In the genomic region with DNA sequence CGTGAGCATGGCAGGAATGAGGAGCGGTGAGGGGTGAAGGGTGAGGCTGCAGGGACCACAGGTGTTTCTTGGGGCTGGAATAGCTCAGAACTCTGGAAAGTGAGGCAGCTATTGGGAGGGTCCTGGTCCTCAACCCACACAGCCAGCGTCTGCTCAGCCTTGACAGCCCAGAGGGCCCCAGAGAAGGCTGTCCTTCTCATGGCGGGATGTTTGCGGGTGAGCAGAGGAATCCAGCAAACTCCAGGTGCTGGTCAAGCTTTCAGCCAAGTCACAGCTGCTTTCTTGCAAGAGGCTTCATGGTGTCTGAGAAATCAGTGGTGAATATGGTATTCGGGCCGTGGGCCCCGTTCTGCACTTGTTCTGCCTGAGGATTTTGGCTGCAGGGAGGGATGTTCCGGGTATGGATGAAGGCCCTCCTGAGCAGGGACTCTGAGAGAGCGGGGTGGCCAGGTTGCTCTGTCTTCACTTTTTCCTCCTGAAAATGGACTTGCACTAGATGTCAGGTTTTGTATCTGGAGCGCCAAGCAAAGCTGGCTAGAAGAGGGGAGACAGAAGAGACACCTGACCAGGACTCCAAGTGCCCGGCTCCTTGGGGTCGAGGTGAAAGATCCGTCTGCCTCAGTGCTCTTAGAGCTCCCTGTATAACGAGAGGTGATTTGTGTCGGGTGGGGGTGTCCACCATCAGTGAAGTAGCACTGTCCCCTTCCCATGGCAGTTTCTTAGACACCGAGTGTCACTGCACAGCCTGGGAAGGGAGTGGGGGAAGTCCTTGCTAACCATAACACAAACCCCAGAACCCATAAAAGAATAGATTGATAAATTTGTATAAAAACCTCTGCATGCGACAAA, we compare ENCODE assay signal across 20 cellular contexts.
"Had no signal": no experiment of that assay in that cellular context is flagged by ENCODE, and none has a peak within 500 bp of the region (broad histone marks: within the 10 kb centered on the region; RNA-seq: fewer than 3 reads in every experiment).

No MANE protein-coding gene starts in this region.

- H2AFZ ChIP-seq: hepatocyte had no signal

- H3K4me1 Mint-ChIP-seq: activated CD4-positive, alpha-beta T cell treated with anti-CD3 and anti-CD28 coated beads for 36 hours; naive thymus-derived CD8-positive, alpha-beta T cell had no signal

- H3K36me3 ChIP-seq: pancreas, vagina, WERI-Rb-1 had no signal

- H3K4me3 Mint-ChIP-seq: activated CD4-positive, alpha-beta memory T cell treated with anti-CD3 and anti-CD28 coated beads for 36 hours; activated CD4-positive, alpha-beta T cell treated with anti-CD3 and anti-CD28 coated beads for 36 hours; activated CD8-positive, alpha-beta memory T cell treated with anti-CD3 and anti-CD28 coated beads, Interleukin-2, amount 10 ng/mL, durations not matched to agents 7 days and 5 days; stimulated activated naive CD8-positive, alpha-beta T cell treated with anti-CD3 and anti-CD28 coated beads, Interleukin-15, Interleukin-2, amounts not matched to agents 100 ng/mL and 50 ng/mL, for 24 hours had no signal

- DNase-seq: activated CD4-positive, alpha-beta memory T cell treated with anti-CD3 and anti-CD28 coated beads for 36 hours; activated CD4-positive, alpha-beta T cell treated with anti-CD3 and anti-CD28 coated beads for 36 hours; activated CD8-positive, alpha-beta memory T cell treated with anti-CD3 and anti-CD28 coated beads, Interleukin-2, amount 10 ng/mL, durations not matched to agents 7 days and 5 days; activated naive CD4-positive, alpha-beta T cell treated with anti-CD3 and anti-CD28 coated beads, Interleukin-2, amount 50 U/mL, for 16 hours; activated T-cell treated with anti-CD3 and anti-CD28 coated beads, Interleukin-2, amount 50 U/mL, for 1 hour; aorta; dermis blood vessel endothelial cell; foreskin keratinocyte; left cardiac atrium; mesendoderm; naive thymus-derived CD8-positive, alpha-beta T cell; stimulated activated CD8-positive, alpha-beta memory T cell treated with anti-CD3 and anti-CD28 coated beads, Interleukin-4, amount 100 ng/mL, for 48 hours; T-helper 2 cell; trophoblast cell; WERI-Rb-1 had no signal

- H3K9me3 Mint-ChIP-seq: activated CD4-positive, alpha-beta memory T cell treated with anti-CD3 and anti-CD28 coated beads for 36 hours; naive thymus-derived CD8-positive, alpha-beta T cell; stimulated activated naive CD8-positive, alpha-beta T cell treated with anti-CD3 and anti-CD28 coated beads, Interleukin-15, Interleukin-2, amounts not matched to agents 100 ng/mL and 50 ng/mL, for 24 hours had no signal

- H3K27me3 ChIP-seq: foreskin keratinocyte, hepatocyte, pancreas, vagina had no signal

- H3K27ac ChIP-seq: foreskin keratinocyte, hepatocyte, pancreas, vagina, WERI-Rb-1 had no signal

- H3K4me3 ChIP-seq: hepatocyte, pancreas, vagina had no signal

- H3K27ac Mint-ChIP-seq: activated CD4-positive, alpha-beta memory T cell treated with anti-CD3 and anti-CD28 coated beads for 36 hours; activated CD4-positive, alpha-beta T cell treated with anti-CD3 and anti-CD28 coated beads for 36 hours; activated CD8-positive, alpha-beta memory T cell treated with anti-CD3 and anti-CD28 coated beads, Interleukin-2, amount 10 ng/mL, durations not matched to agents 7 days and 5 days; stimulated activated naive CD8-positive, alpha-beta T cell treated with anti-CD3 and anti-CD28 coated beads, Interleukin-15, Interleukin-2, amounts not matched to agents 100 ng/mL and 50 ng/mL, for 24 hours had no signal

- H3K4me1 ChIP-seq: pancreas, vagina had no signal

- ATAC-seq: activated CD4-positive, alpha-beta T cell treated with anti-CD3 and anti-CD28 coated beads for 36 hours; activated CD8-positive, alpha-beta memory T cell treated with anti-CD3 and anti-CD28 coated beads, Interleukin-2, amount 10 ng/mL, durations not matched to agents 7 days and 5 days; foreskin keratinocyte; left cardiac atrium; naive thymus-derived CD8-positive, alpha-beta T cell; pancreas; sciatic nerve had no signal

- H3K36me3 Mint-ChIP-seq: activated CD8-positive, alpha-beta memory T cell treated with anti-CD3 and anti-CD28 coated beads, Interleukin-2, amount 10 ng/mL, durations not matched to agents 7 days and 5 days had no signal

- H3K9me3 ChIP-seq: pancreas, vagina had no signal

- H3K4me2 ChIP-seq: hepatocyte had no signal

- H3K27me3 Mint-ChIP-seq: activated CD4-positive, alpha-beta memory T cell treated with anti-CD3 and anti-CD28 coated beads for 36 hours; activated CD4-positive, alpha-beta T cell treated with anti-CD3 and anti-CD28 coated beads for 36 hours; activated CD8-positive, alpha-beta memory T cell treated with anti-CD3 and anti-CD28 coated beads, Interleukin-2, amount 10 ng/mL, durations not matched to agents 7 days and 5 days; naive thymus-derived CD8-positive, alpha-beta T cell; stimulated activated naive CD8-positive, alpha-beta T cell treated with anti-CD3 and anti-CD28 coated beads, Interleukin-15, Interleukin-2, amounts not matched to agents 100 ng/mL and 50 ng/mL, for 24 hours had no signal
